Comparison of ENCODE assay signal across 9 cellular contexts in genomic region chr16:57764341-57765159, GRCh38. TPM values are rescaled to one million over a fixed set of nuclear protein-coding genes. Genes with fewer than 3 reads are reported as not detected.
DNase-seq lines count a peak whose midpoint lies in the region; ATAC-seq and TF ChIP-seq lines count a peak whose summit lies in the region.
"Had no signal": no experiment of that assay in that cellular context is flagged by ENCODE, and none has a peak within 500 bp of the region (broad histone marks: within the 10 kb centered on the region; RNA-seq: fewer than 3 reads in every experiment).

No MANE protein-coding gene starts in this region.

- no peak for TF ChIP-seq POLR2A in GM18505 (IDR thresholded peaks at IDR 0.05; ENCODE audit: borderline replicate concordance, extremely low read depth, insufficient read depth, insufficient read length)

- H3K27me3 Mint-ChIP-seq in endothelial cell (ENCODE audit: unreplicated experiment) (peaks cover 13% of the 10 kb centered on the region), osteocyte (ENCODE audit: unreplicated experiment) (no peaks in the 10 kb centered on the region), glutamatergic neuron (ENCODE audit: unreplicated experiment) (peaks cover 13% of the 10 kb centered on the region)
- H3K27me3 Mint-ChIP-seq: IgD-negative memory B cell had no signal

- H3K9me3 Mint-ChIP-seq in endothelial cell (ENCODE audit: unreplicated experiment) = no peaks in the 10 kb centered on the region
- H3K9me3 Mint-ChIP-seq in osteocyte (ENCODE audit: unreplicated experiment) = no peaks in the 10 kb centered on the region
- peaks cover 3% of the 10 kb centered on the region for H3K9me3 Mint-ChIP-seq in glutamatergic neuron (ENCODE audit: unreplicated experiment)
- H3K9me3 Mint-ChIP-seq: IgD-negative memory B cell had no signal

- TF ChIP-seq CTCF in BE2C (IDR thresholded peaks at IDR 0.05; ENCODE audit: low read depth, low read length) (no peak), RWPE1 (conservative IDR thresholded peaks at IDR 0.05; ENCODE audit: low read depth) (no peak), endothelial cell (IDR thresholded peaks at IDR 0.05; ENCODE audit: unreplicated experiment) (no peak), osteocyte (IDR thresholded peaks at IDR 0.05) (no peak), glutamatergic neuron (IDR thresholded peaks at IDR 0.05; ENCODE audit: partially characterized antibody, unreplicated experiment) (no peak), tibial artery (IDR thresholded peaks at IDR 0.05) (no peak)

- CTCF ChIA-PET in RWPE1 (lab: Yijun Ruan, JAX) = no interaction called here

- H3K27ac Mint-ChIP-seq in endothelial cell (ENCODE audit: unreplicated experiment) (no peak overlapping the region), osteocyte (ENCODE audit: unreplicated experiment) (peak overlapping the region; percentile 85), glutamatergic neuron (ENCODE audit: unreplicated experiment) (no peak overlapping the region)
- H3K27ac Mint-ChIP-seq: IgD-negative memory B cell had no signal

- H3K9me3 ChIP-seq in BE2C = no peaks in the 10 kb centered on the region
- no peaks in the 10 kb centered on the region for H3K9me3 ChIP-seq in tibial artery

- H3K27ac ChIP-seq in RWPE1 = peak overlapping the region; percentile 90
- no peak overlapping the region for H3K27ac ChIP-seq in tibial artery

- peaks cover 19% of the 10 kb centered on the region for H3K36me3 Mint-ChIP-seq in endothelial cell (ENCODE audit: low read depth, unreplicated experiment)
- peaks cover 40% of the 10 kb centered on the region for H3K36me3 Mint-ChIP-seq in osteocyte (ENCODE audit: unreplicated experiment)
- H3K36me3 Mint-ChIP-seq in glutamatergic neuron (ENCODE audit: unreplicated experiment) = no peaks in the 10 kb centered on the region
- H3K36me3 Mint-ChIP-seq: IgD-negative memory B cell had no signal

- H3K4me3 Mint-ChIP-seq in endothelial cell (ENCODE audit: unreplicated experiment) (no peak overlapping the region), osteocyte (ENCODE audit: unreplicated experiment) (no peak overlapping the region), glutamatergic neuron (ENCODE audit: unreplicated experiment) (no peak overlapping the region)
- H3K4me3 Mint-ChIP-seq: IgD-negative memory B cell had no signal

- H3K4me1 ChIP-seq in BE2C (peaks cover 20% of the 10 kb centered on the region), tibial artery (peaks cover 0 to 7% (median 0%) of the 10 kb centered on the region in 4 donors)

- ATAC-seq in GM18867 (IDR thresholded peaks at IDR 0.05; ENCODE audit: unreplicated experiment) = peak; percentile 48
- no peak for ATAC-seq in GM18505 (IDR thresholded peaks at IDR 0.05; ENCODE audit: unreplicated experiment)

- H3K36me3 ChIP-seq in BE2C (no peaks in the 10 kb centered on the region), tibial artery (peaks cover 11 to 86% (median 65%) of the 10 kb centered on the region in 3 donors)

- H3K4me3 ChIP-seq in BE2C (ENCODE audit: low read depth, low read length) = no peak overlapping the region
- H3K4me3 ChIP-seq in tibial artery = no peak overlapping the region

- no peaks in the 10 kb centered on the region for H3K4me1 Mint-ChIP-seq in endothelial cell (ENCODE audit: unreplicated experiment)
- peaks cover 21% of the 10 kb centered on the region for H3K4me1 Mint-ChIP-seq in osteocyte (ENCODE audit: unreplicated experiment)
- peaks cover 4% of the 10 kb centered on the region for H3K4me1 Mint-ChIP-seq in glutamatergic neuron (ENCODE audit: low read depth, unreplicated experiment)
- H3K4me1 Mint-ChIP-seq: IgD-negative memory B cell had no signal

- intact Hi-C loops in tibial artery (cut with DNase I; ENCODE audit: low total_unique reads) = no loop called here

- H3K27me3 ChIP-seq in BE2C (no peaks in the 10 kb centered on the region), tibial artery (no peaks in the 10 kb centered on the region)

- POLR2A ChIA-PET in RWPE1 (lab: Yijun Ruan, JAX; ENCODE audit: low non-redundant PET) = interaction anchor here (0.5 kb wide), 1 partner anchor 29 kb away, joined by 4 read pairs; no protein-coding TSS in a partner anchor

- DNase-seq in BE2C (peak; percentile 99), RWPE1 (ENCODE audit: low spot score) (peak; percentile 92), endothelial cell (ENCODE audit: low spot score) (peak; percentile 28), osteocyte (ENCODE audit: extremely low spot score, unreplicated experiment) (no peak), glutamatergic neuron (no peak), tibial artery (no peak)

RNA-seq across cellular contexts. Expression of gene KATNB1, which starts 29.0 kb away (rescaled TPM):
- 99.0 TPM for polyA plus RNA-seq in BE2C (2012; ENCODE audit: insufficient read depth, insufficient read length, low read depth)
- 29.2 TPM for total RNA-seq in endothelial cell (ENCODE audit: unreplicated experiment)
- 14.2 and 15.9 TPM in 2 replicates for total RNA-seq in osteocyte
- total RNA-seq in glutamatergic neuron (ENCODE audit: unreplicated experiment) = 74.4 TPM

RNA-seq across cellular contexts. Expression of gene KIFC3, which starts 37.7 kb away (rescaled TPM):
- polyA plus RNA-seq in BE2C (2012; ENCODE audit: insufficient read depth, insufficient read length, low read depth) = 36.8 TPM
- 15.4 TPM for total RNA-seq in endothelial cell (ENCODE audit: unreplicated experiment)
- total RNA-seq in osteocyte = 191 and 196 TPM in 2 replicates
- total RNA-seq in glutamatergic neuron (ENCODE audit: unreplicated experiment) = 0.76 TPM
- polyA plus RNA-seq: IgD-negative memory B cell had no signal

Comparison
In these comparisons a context has a peak if more than half of its experiments do, and no peak if none do; other contexts are left out.
1. DNase-seq: peak in BE2C (single experiment), RWPE1 (single experiment) and endothelial cell (single experiment); none in osteocyte (single experiment), glutamatergic neuron (single experiment) and tibial artery (0 of 2).
2. RNA of gene KIFC3, which starts 37.7 kb away (total RNA-seq): 191 to 196 TPM in osteocyte; 15.4 TPM in endothelial cell (single experiment) and 0.76 TPM in glutamatergic neuron (single experiment); every median in the first group is over 10 times any median in the second.